Comparison of ENCODE assay signal across 8 cellular contexts in genomic region chr12:11621797-11622423, GRCh38. TPM values are rescaled to one million over a fixed set of nuclear protein-coding genes. Genes with fewer than 3 reads are reported as not detected.
DNase-seq lines count a peak whose midpoint lies in the region; ATAC-seq, FAIRE-seq and TF ChIP-seq lines count a peak whose summit lies in the region.

No MANE protein-coding gene starts in this region.

- no TSS peak for BruUV-seq in endothelial cell of umbilical vein (replicated peaks; lab: Mats Ljungman, UMichigan)

- H3K79me2 ChIP-seq in endothelial cell of umbilical vein (ENCODE audit: control insufficient read depth, insufficient read depth, low read length): no peaks in the 10 kb centered on the region

- TF ChIP-seq EP300 in tibial nerve (IDR thresholded peaks at IDR 0.05): no peak

- H3K9me1 ChIP-seq in endothelial cell of umbilical vein (replicated peaks; ENCODE audit: control insufficient read depth, extremely low read depth, insufficient read depth, low read length): no peaks in the 10 kb centered on the region

- no peak for ATAC-seq in left cardiac atrium
- ATAC-seq in HG02852 (IDR thresholded peaks at IDR 0.05; ENCODE audit: unreplicated experiment): no peak

- intact Hi-C loops in left ventricle myocardium inferior (cut with micrococcal nuclease): no loop called here
- intact Hi-C loops in left cardiac atrium (cut with DNase I): no loop called here
- intact Hi-C loops in endothelial cell of umbilical vein (cut with micrococcal nuclease): loop anchor here (1.0 kb wide), 1 partner anchor 411 kb away; no protein-coding TSS in a partner anchor
- intact Hi-C loops in testis (cut with DNase I; ENCODE audit: low total_unique reads): no loop called here

- H3K9ac ChIP-seq in endothelial cell of umbilical vein (replicated peaks; ENCODE audit: extremely low read depth, insufficient read depth, low read length): no peak overlapping the region

- POLR2A ChIA-PET in endothelial cell of umbilical vein (lab: Charles Lee): no interaction called here

- TF ChIP-seq CTCF in left ventricle myocardium inferior (IDR thresholded peaks at IDR 0.05; ENCODE audit: borderline replicate concordance) (peak; percentile 60), endothelial cell of umbilical vein (IDR thresholded peaks at IDR 0.05; ENCODE audit: extremely low read depth in 1 of 2, insufficient read depth in 1 of 2, low read depth in 1 of 2, low read length in 2 of 2) (no peak), testis (IDR thresholded peaks at IDR 0.05) (no peak), tibial nerve (IDR thresholded peaks at IDR 0.05) (peak in 1 of 5 experiments; percentile 23)

- peaks cover 5% of the 10 kb centered on the region for H3K9me3 ChIP-seq in left ventricle myocardium inferior (replicated peaks)
- H3K9me3 ChIP-seq in endothelial cell of umbilical vein (replicated peaks; ENCODE audit: control insufficient read depth, insufficient read depth, low read length): no peaks in the 10 kb centered on the region
- no peaks in the 10 kb centered on the region for H3K9me3 ChIP-seq in testis
- H3K9me3 ChIP-seq in tibial nerve: no peaks in the 10 kb centered on the region

- H3K27ac ChIP-seq in left ventricle myocardium inferior (replicated peaks) (no peak overlapping the region), endothelial cell of umbilical vein (ENCODE audit: insufficient read depth, low read depth, low read length) (no peak overlapping the region), testis (no peak overlapping the region), tibial nerve (no peak overlapping the region)

- H4K20me1 ChIP-seq in endothelial cell of umbilical vein (replicated peaks; ENCODE audit: control insufficient read depth, extremely low read depth, insufficient read depth, low read length): no peaks in the 10 kb centered on the region

- DNase-seq in left ventricle myocardium inferior (no peak), left cardiac atrium (no peak), SK-N-DZ (ENCODE audit: low spot score) (peak; percentile 33), endothelial cell of umbilical vein (ENCODE audit: low read depth, low spot score) (peak; percentile 24), testis (peak; percentile 39), DMS114 treated with DMSO at 0.1 percent for 48 hours (lab: John Stamatoyannopoulos, UW; ENCODE audit: unreplicated experiment) (no peak), tibial nerve (ENCODE audit: low spot score in 2 of 2) (no peak)

- CTCF ChIA-PET in endothelial cell of umbilical vein (lab: Charles Lee): interaction anchor here (0.8 to 2.2 kb wide), 3 partner anchors 40 to 412 kb away, joined by 6 to 14 read pairs (median 8); no protein-coding TSS in a partner anchor

- H3K4me1 ChIP-seq in left ventricle myocardium inferior (no peaks in the 10 kb centered on the region), endothelial cell of umbilical vein (ENCODE audit: control insufficient read depth, extremely low read depth, insufficient read depth, low read length) (no peaks in the 10 kb centered on the region), testis (peaks cover 10% of the 10 kb centered on the region), tibial nerve (no peaks in the 10 kb centered on the region)

- H3K36me3 ChIP-seq in left ventricle myocardium inferior: no peaks in the 10 kb centered on the region
- no peaks in the 10 kb centered on the region for H3K36me3 ChIP-seq in endothelial cell of umbilical vein (ENCODE audit: control insufficient read depth in 2 of 2, extremely low read depth in 1 of 2, insufficient read depth in 2 of 2, low read length in 2 of 2)
- H3K36me3 ChIP-seq in testis (ENCODE audit: low read depth, missing control alignments): no peaks in the 10 kb centered on the region
- no peaks in the 10 kb centered on the region for H3K36me3 ChIP-seq in tibial nerve

- H3K4me3 ChIP-seq in left ventricle myocardium inferior (no peak overlapping the region), endothelial cell of umbilical vein (replicated peaks in 1 of 3; ENCODE audit: insufficient read depth in 1 of 3, low read depth in 1 of 3, low read length in 3 of 3) (no peak overlapping the region), testis (no peak overlapping the region), tibial nerve (no peak overlapping the region)

- no peak overlapping the region for H2AFZ ChIP-seq in endothelial cell of umbilical vein (ENCODE audit: low read depth, low read length)

- H3K4me2 ChIP-seq in endothelial cell of umbilical vein (ENCODE audit: insufficient read depth, low read length): no peak overlapping the region

- FAIRE-seq in endothelial cell of umbilical vein (lab: Jason Lieb, UNC): peak; percentile 73

- 69 to 71% methylated on average over 5 of the region's 5 CpGs for WGBS in testis, 2 donors
- 62 to 67% methylated on average over 5 of the region's 5 CpGs for WGBS in tibial nerve, 2 donors

- no peaks in the 10 kb centered on the region for H3K27me3 ChIP-seq in left ventricle myocardium inferior (ENCODE audit: low read depth)
- H3K27me3 ChIP-seq in endothelial cell of umbilical vein (ENCODE audit: control insufficient read depth in 2 of 2, insufficient read depth in 2 of 2, low read length in 2 of 2): no peaks in the 10 kb centered on the region
- H3K27me3 ChIP-seq in testis: no peaks in the 10 kb centered on the region
- H3K27me3 ChIP-seq in tibial nerve: no peaks in the 10 kb centered on the region

- TF ChIP-seq POLR2A in endothelial cell of umbilical vein (IDR thresholded peaks at IDR 0.05; ENCODE audit: low read depth, low read length): no peak
- TF ChIP-seq POLR2A in testis (IDR thresholded peaks at IDR 0.05): no peak
- TF ChIP-seq POLR2A in tibial nerve (IDR thresholded peaks at IDR 0.05): no peak

- dilution Hi-C loops in endothelial cell of umbilical vein (cut with MboI; ENCODE audit: extremely low pct_ligation_motif_present, low sequenced_read_pairs): no loop called here

TF ChIP-seq in endothelial cell of umbilical vein, 7 proteins besides CTCF, POLR2A, EP300 and RAD21:
- TF ChIP-seq FOS (IDR thresholded peaks at IDR 0.05; ENCODE audit: borderline replicate concordance, insufficient read depth, low read length) (no peak), GATA2 (IDR thresholded peaks at IDR 0.05; ENCODE audit: insufficient read depth, insufficient read length, low read depth, low read length) (no peak), EZH2 (IDR thresholded peaks at IDR 0.05; ENCODE audit: borderline replicate concordance, low read depth, low read length, severe bottlenecking) (no peak), MYC (IDR thresholded peaks at IDR 0.05; ENCODE audit: low read depth, low read length) (no peak), JUN (IDR thresholded peaks at IDR 0.05; ENCODE audit: borderline replicate concordance, insufficient read depth, insufficient read length, low read depth) (no peak), POLR2AphosphoS5 (IDR thresholded peaks at IDR 0.05; ENCODE audit: insufficient read depth, low read depth, low read length) (no peak)
- TF ChIP-seq, protein P1, sequence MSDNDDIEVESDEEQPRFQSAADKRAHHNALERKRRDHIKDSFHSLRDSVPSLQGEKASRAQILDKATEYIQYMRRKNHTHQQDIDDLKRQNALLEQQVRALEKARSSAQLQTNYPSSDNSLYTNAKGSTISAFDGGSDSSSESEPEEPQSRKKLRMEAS (IDR thresholded peaks at IDR 0.05; ENCODE audit: insufficient read depth, insufficient read length): no peak

RNA-seq across cellular contexts. Expression of gene ETV6, which starts 27.6 kb away (rescaled TPM):
- total RNA-seq in left ventricle myocardium inferior (16.9 TPM), left cardiac atrium (10 to 100 TPM; 12.1 to 20.2 TPM), endothelial cell of umbilical vein (56.1 and 57.1 TPM in 2 replicates), testis (10 to 100 TPM; 16.3 to 20.9 TPM), tibial nerve (10 to 100 TPM in 1 of 4 donors, 1 to 10 TPM in 3; 6.7 to 14.1 (median 8.3) TPM)
- polyA plus RNA-seq in SK-N-DZ (2014; cell fraction: cytosol; rRNA removed): 2.1 and 2.5 TPM in 2 replicates
- polyA plus RNA-seq in SK-N-DZ (2014; cell fraction: nucleus; rRNA removed): 1.8 and 4.9 TPM in 2 replicates
- polyA plus RNA-seq in endothelial cell of umbilical vein (13.4 and 15.9 TPM in 2 replicates), testis (ENCODE audit: insufficient read depth, low read depth, low replicate concordance) (7.8 TPM)
- polyA plus RNA-seq in endothelial cell of umbilical vein (2011; cell fraction: cytosol; rRNA removed): 12.6 and 13.4 TPM in 2 replicates
- 76.2 and 88.8 TPM in 2 replicates for polyA plus RNA-seq in endothelial cell of umbilical vein (2011; cell fraction: nucleus; rRNA removed)
- polyA plus RNA-seq in endothelial cell of umbilical vein (2012): 14.9 and 18.7 TPM in 2 replicates
- polyA minus RNA-seq in endothelial cell of umbilical vein: 44.6 and 47.9 TPM in 2 replicates
- polyA minus RNA-seq in endothelial cell of umbilical vein (2011; cell fraction: cytosol; rRNA and poly(A)+ RNA removed): 5.8 TPM
- 104 and 139 TPM in 2 replicates for polyA minus RNA-seq in endothelial cell of umbilical vein (2011; cell fraction: nucleus; rRNA and poly(A)+ RNA removed)

Comparison
In these comparisons a context has a peak if more than half of its experiments do, and no peak if none do; other contexts are left out.
1. DNase-seq: peak in SK-N-DZ (single experiment), endothelial cell of umbilical vein (single experiment) and testis (single experiment); none in left ventricle myocardium inferior (single experiment), left cardiac atrium (single experiment), DMS114 treated with DMSO at 0.1 percent for 48 hours (single experiment) and tibial nerve (0 of 2).